In genomic region chr15:91961357-91961756, GRCh38 we compare ENCODE assay signal across 1 cellular context.
TF ChIP-seq lines count a peak whose summit lies in the region.

No MANE protein-coding gene starts in this region.

TF ChIP-seq in GM12878, 131 proteins besides CTCF, POLR2A, EP300 and RAD21 (continued from another document):
- TF ChIP-seq SUPT20H (IDR thresholded peaks at IDR 0.05; ENCODE audit: borderline replicate concordance, control insufficient read depth, low read depth, low read length) = no peak
